In the genomic region with DNA sequence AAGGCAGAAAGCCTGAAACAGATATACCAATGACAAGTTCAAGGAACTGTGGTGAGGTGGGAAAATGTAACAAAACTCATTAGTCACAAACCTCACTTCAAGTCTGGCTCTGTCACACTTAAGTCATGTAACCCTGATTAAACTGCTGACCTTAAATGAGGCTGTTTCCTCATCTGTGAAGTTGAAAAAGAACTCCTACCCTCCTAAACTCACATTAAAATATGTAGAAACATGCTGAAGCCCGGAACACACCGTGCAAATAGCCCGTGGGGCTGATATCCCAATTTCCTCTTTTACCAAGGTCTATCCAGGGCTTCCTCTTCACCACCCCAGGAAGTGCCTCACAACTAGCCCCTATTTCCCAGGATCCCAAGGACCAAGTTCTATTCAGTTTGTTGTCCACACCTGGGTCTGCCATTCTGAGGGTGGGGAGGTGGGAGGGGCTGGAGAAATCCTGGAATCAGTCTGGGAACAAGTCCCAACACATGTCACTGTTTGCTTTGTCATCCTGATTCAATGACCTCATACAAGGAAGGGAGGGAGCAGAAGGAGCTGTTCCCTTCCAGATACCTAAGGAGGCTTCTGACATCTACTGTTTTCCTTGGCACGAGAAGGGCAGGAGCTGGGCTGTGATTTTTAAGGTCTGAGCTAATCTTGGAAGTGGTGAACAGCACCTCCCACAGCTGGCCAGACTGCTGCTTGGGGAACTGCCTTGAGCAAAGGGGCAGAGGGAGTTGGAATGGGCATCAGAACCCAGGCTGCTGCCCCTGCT, we compare ENCODE assay signal across 2 cellular contexts.
TF ChIP-seq lines count a peak whose summit lies in the region.

No MANE protein-coding gene starts in this region.

TF ChIP-seq in K562, 482 proteins besides CTCF, POLR2A, EP300 and RAD21 (continued from another document and continues in another):
- TF ChIP-seq, protein P1, sequence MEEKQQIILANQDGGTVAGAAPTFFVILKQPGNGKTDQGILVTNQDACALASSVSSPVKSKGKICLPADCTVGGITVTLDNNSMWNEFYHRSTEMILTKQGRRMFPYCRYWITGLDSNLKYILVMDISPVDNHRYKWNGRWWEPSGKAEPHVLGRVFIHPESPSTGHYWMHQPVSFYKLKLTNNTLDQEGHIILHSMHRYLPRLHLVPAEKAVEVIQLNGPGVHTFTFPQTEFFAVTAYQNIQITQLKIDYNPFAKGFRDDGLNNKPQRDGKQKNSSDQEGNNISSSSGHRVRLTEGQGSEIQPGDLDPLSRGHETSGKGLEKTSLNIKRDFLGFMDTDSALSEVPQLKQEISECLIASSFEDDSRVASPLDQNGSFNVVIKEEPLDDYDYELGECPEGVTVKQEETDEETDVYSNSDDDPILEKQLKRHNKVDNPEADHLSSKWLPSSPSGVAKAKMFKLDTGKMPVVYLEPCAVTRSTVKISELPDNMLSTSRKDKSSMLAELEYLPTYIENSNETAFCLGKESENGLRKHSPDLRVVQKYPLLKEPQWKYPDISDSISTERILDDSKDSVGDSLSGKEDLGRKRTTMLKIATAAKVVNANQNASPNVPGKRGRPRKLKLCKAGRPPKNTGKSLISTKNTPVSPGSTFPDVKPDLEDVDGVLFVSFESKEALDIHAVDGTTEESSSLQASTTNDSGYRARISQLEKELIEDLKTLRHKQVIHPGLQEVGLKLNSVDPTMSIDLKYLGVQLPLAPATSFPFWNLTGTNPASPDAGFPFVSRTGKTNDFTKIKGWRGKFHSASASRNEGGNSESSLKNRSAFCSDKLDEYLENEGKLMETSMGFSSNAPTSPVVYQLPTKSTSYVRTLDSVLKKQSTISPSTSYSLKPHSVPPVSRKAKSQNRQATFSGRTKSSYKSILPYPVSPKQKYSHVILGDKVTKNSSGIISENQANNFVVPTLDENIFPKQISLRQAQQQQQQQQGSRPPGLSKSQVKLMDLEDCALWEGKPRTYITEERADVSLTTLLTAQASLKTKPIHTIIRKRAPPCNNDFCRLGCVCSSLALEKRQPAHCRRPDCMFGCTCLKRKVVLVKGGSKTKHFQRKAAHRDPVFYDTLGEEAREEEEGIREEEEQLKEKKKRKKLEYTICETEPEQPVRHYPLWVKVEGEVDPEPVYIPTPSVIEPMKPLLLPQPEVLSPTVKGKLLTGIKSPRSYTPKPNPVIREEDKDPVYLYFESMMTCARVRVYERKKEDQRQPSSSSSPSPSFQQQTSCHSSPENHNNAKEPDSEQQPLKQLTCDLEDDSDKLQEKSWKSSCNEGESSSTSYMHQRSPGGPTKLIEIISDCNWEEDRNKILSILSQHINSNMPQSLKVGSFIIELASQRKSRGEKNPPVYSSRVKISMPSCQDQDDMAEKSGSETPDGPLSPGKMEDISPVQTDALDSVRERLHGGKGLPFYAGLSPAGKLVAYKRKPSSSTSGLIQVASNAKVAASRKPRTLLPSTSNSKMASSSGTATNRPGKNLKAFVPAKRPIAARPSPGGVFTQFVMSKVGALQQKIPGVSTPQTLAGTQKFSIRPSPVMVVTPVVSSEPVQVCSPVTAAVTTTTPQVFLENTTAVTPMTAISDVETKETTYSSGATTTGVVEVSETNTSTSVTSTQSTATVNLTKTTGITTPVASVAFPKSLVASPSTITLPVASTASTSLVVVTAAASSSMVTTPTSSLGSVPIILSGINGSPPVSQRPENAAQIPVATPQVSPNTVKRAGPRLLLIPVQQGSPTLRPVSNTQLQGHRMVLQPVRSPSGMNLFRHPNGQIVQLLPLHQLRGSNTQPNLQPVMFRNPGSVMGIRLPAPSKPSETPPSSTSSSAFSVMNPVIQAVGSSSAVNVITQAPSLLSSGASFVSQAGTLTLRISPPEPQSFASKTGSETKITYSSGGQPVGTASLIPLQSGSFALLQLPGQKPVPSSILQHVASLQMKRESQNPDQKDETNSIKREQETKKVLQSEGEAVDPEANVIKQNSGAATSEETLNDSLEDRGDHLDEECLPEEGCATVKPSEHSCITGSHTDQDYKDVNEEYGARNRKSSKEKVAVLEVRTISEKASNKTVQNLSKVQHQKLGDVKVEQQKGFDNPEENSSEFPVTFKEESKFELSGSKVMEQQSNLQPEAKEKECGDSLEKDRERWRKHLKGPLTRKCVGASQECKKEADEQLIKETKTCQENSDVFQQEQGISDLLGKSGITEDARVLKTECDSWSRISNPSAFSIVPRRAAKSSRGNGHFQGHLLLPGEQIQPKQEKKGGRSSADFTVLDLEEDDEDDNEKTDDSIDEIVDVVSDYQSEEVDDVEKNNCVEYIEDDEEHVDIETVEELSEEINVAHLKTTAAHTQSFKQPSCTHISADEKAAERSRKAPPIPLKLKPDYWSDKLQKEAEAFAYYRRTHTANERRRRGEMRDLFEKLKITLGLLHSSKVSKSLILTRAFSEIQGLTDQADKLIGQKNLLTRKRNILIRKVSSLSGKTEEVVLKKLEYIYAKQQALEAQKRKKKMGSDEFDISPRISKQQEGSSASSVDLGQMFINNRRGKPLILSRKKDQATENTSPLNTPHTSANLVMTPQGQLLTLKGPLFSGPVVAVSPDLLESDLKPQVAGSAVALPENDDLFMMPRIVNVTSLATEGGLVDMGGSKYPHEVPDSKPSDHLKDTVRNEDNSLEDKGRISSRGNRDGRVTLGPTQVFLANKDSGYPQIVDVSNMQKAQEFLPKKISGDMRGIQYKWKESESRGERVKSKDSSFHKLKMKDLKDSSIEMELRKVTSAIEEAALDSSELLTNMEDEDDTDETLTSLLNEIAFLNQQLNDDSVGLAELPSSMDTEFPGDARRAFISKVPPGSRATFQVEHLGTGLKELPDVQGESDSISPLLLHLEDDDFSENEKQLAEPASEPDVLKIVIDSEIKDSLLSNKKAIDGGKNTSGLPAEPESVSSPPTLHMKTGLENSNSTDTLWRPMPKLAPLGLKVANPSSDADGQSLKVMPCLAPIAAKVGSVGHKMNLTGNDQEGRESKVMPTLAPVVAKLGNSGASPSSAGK (IDR thresholded peaks at IDR 0.05), result 0 out of 2 replicates have a peak, but pooled peaks have one; percentile 25
- TF ChIP-seq HDAC6 (IDR thresholded peaks at IDR 0.05; ENCODE audit: low read depth, low read length), result no peak
- no peak for TF ChIP-seq TCF7L2 (IDR thresholded peaks at IDR 0.05; ENCODE audit: low read depth, low read length)
- TF ChIP-seq DPF2 (IDR thresholded peaks at IDR 0.05), result 0 out of 2 replicates have a peak, but pooled peaks have one; percentile 42
- TF ChIP-seq MAFK (IDR thresholded peaks at IDR 0.05; ENCODE audit: low read length), result peak; percentile 55
- TF ChIP-seq FOSL1 (tag; conservative IDR thresholded peaks at IDR 0.05), result peak; percentile 54
- TF ChIP-seq CEBPB (tag; IDR thresholded peaks at IDR 0.05), result no peak

TF ChIP-seq in HepG2, 621 proteins besides CTCF, POLR2A, EP300 and RAD21 (continued from another document):
- TF ChIP-seq ZFP82 (CRISPR knock-in tag; IDR thresholded peaks at IDR 0.05; ENCODE audit: borderline replicate concordance), result no peak
- peak; percentile 17; the same call in 1 of the 2 replicates for TF ChIP-seq ATF7 (IDR thresholded peaks at IDR 0.05)
- TF ChIP-seq ATF7 (CRISPR knock-in tag; IDR thresholded peaks at IDR 0.05), result no peak
- no peak for TF ChIP-seq CCDC6 (CRISPR knock-in tag; IDR thresholded peaks at IDR 0.05)
- TF ChIP-seq ZMYM4 (CRISPR knock-in tag; IDR thresholded peaks at IDR 0.05), result no peak
- TF ChIP-seq ZBTB21 (CRISPR knock-in tag; IDR thresholded peaks at IDR 0.05), result 0 out of 2 replicates have a peak, but pooled peaks have one; percentile 31
- no peak for TF ChIP-seq SALL2 (CRISPR knock-in tag; IDR thresholded peaks at IDR 0.05)
- 0 out of 2 replicates have a peak, but pooled peaks have one; percentile 26 for TF ChIP-seq ZNF335 (CRISPR knock-in tag; IDR thresholded peaks at IDR 0.05)
- TF ChIP-seq HMG20A (CRISPR knock-in tag; IDR thresholded peaks at IDR 0.05; ENCODE audit: borderline replicate concordance), result peak; percentile 25; the same call in 1 of the 2 replicates
- peak; percentile 35; the same call in 1 of the 2 replicates for TF ChIP-seq GATAD2A (CRISPR knock-in tag; IDR thresholded peaks at IDR 0.05)
